Comparison of ENCODE assay signal across 10 cellular contexts in genomic region chr3:13378155-13378554, GRCh38. TPM values are rescaled to one million over a fixed set of nuclear protein-coding genes. Genes with fewer than 3 reads are reported as not detected.
DNase-seq lines count a peak whose midpoint lies in the region; ATAC-seq and TF ChIP-seq lines count a peak whose summit lies in the region.
"Had no signal": no experiment of that assay in that cellular context is flagged by ENCODE, and none has a peak within 500 bp of the region (broad histone marks: within the 10 kb centered on the region; RNA-seq: fewer than 3 reads in every experiment).

No MANE protein-coding gene starts in this region.

- H3K27me3 ChIP-seq in sigmoid colon, result no peaks in the 10 kb centered on the region
- H3K27me3 ChIP-seq: upper lobe of left lung had no signal

- WGBS in sigmoid colon, 2 donors, result 93 to 94% methylated on average over 5 of the region's 5 CpGs

- TF ChIP-seq POLR2A in sigmoid colon (IDR thresholded peaks at IDR 0.05), result no peak

- H3K4me1 ChIP-seq in sigmoid colon, result peaks cover 0 to 13% (median 6%) of the 10 kb centered on the region in 4 donors
- H3K4me1 ChIP-seq: upper lobe of left lung had no signal

- DNase-seq in Daoy (ENCODE audit: low read depth) (peak; percentile 19), fibroblast of mammary gland (ENCODE audit: low read depth) (peak; percentile 37), sigmoid colon (no peak), type B pancreatic cell (ENCODE audit: extremely low spot score, unreplicated experiment) (no peak), omental fat pad (ENCODE audit: low spot score) (no peak)
- DNase-seq: activated CD4-positive, alpha-beta T cell treated with anti-CD3 and anti-CD28 coated beads for 4 hours; upper lobe of left lung had no signal

- no peaks in the 10 kb centered on the region for H3K27me3 Mint-ChIP-seq in type B pancreatic cell

- no peak overlapping the region for H3K27ac Mint-ChIP-seq in type B pancreatic cell

- ATAC-seq in GM21447 (IDR thresholded peaks at IDR 0.05; ENCODE audit: unreplicated experiment) (peak; percentile 90), HG03571 (IDR thresholded peaks at IDR 0.05; ENCODE audit: unreplicated experiment) (peak; percentile 69), omental fat pad (ENCODE audit: low FRiP score) (no peak), HG03521 (IDR thresholded peaks at IDR 0.05; ENCODE audit: unreplicated experiment) (no peak)

- intact Hi-C loops in sigmoid colon (cut with DNase I), result no loop called here

- H3K36me3 Mint-ChIP-seq in type B pancreatic cell, result peaks cover 4% of the 10 kb centered on the region

- H3K4me3 ChIP-seq in fibroblast of mammary gland (ENCODE audit: control insufficient read depth, low read depth, low read length) (no peak overlapping the region), sigmoid colon (no peak overlapping the region)
- H3K4me3 ChIP-seq: upper lobe of left lung had no signal

- no peak overlapping the region for H3K27ac ChIP-seq in sigmoid colon
- H3K27ac ChIP-seq: upper lobe of left lung had no signal

- H3K9me3 Mint-ChIP-seq in type B pancreatic cell, result no peaks in the 10 kb centered on the region

- no peak overlapping the region for H3K4me3 Mint-ChIP-seq in type B pancreatic cell

- H3K36me3 ChIP-seq in sigmoid colon, result peaks cover 0 to 19% (median 0%) of the 10 kb centered on the region in 4 donors

- TF ChIP-seq CTCF in fibroblast of mammary gland (conservative IDR thresholded peaks at IDR 0.05; ENCODE audit: control insufficient read depth, insufficient read depth, low read depth, low read length), result no peak
- TF ChIP-seq CTCF in sigmoid colon (IDR thresholded peaks at IDR 0.05), result no peak
- TF ChIP-seq CTCF in type B pancreatic cell (conservative IDR thresholded peaks at IDR 0.05), result no peak
- TF ChIP-seq CTCF in omental fat pad (IDR thresholded peaks at IDR 0.05), result no peak

- H3K4me1 Mint-ChIP-seq in type B pancreatic cell (ENCODE audit: unreplicated experiment), result peaks cover 15% of the 10 kb centered on the region

- H3K9me3 ChIP-seq in sigmoid colon, result no peaks in the 10 kb centered on the region
- H3K9me3 ChIP-seq: upper lobe of left lung had no signal

- TF ChIP-seq EP300 in sigmoid colon (IDR thresholded peaks at IDR 0.05), result no peak

RNA-seq across cellular contexts. Expression of gene NUP210, which starts 42.0 kb away (rescaled TPM):
- total RNA-seq in Daoy (2014; rRNA removed; shearing (Covaris generic)), result 8.9 and 9.2 TPM in 2 replicates
- 1 to 10 TPM; 1.4 to 6.1 (median 3.1) TPM for total RNA-seq in sigmoid colon
- polyA plus RNA-seq in sigmoid colon, result 10 to 100 TPM in 1 of 3 donors, 1 to 10 TPM in 1, under 1 TPM in 1; under 0.01 to 26.4 (median 2.1) TPM
- 21.6 and 26.5 TPM in 2 replicates for total RNA-seq in type B pancreatic cell (ENCODE audit: low replicate concordance)
- total RNA-seq in omental fat pad, result 1 to 10 TPM; 3.2 to 9.1 (median 4.1) TPM

Comparison
In these comparisons a context has a peak if more than half of its experiments do, and no peak if none do; other contexts are left out.
1. DNase-seq: peak in Daoy (single experiment) and fibroblast of mammary gland (single experiment); none in sigmoid colon (single experiment), type B pancreatic cell (single experiment) and omental fat pad (single experiment).
2. ATAC-seq: peak in GM21447 (single experiment) and HG03571 (single experiment); none in omental fat pad (single experiment) and HG03521 (single experiment).